12 cellular contexts compared by ENCODE assay signal in genomic region chr2:98461650-98462049, GRCh38. TPM values are rescaled to one million over a fixed set of nuclear protein-coding genes. Genes with fewer than 3 reads are reported as not detected.
DNase-seq lines count a peak whose midpoint lies in the region; ATAC-seq, FAIRE-seq and TF ChIP-seq lines count a peak whose summit lies in the region.
"Had no signal": no experiment of that assay in that cellular context is flagged by ENCODE, and none has a peak within 500 bp of the region (broad histone marks: within the 10 kb centered on the region; RNA-seq: fewer than 3 reads in every experiment).

No MANE protein-coding gene starts in this region.

- intact Hi-C loops in endothelial cell of umbilical vein (cut with micrococcal nuclease): no loop called here

- H3K27me3 ChIP-seq in SU-DHL-6 (ENCODE audit: low read length) (no peaks in the 10 kb centered on the region), endothelial cell of umbilical vein (ENCODE audit: control insufficient read depth in 2 of 2, insufficient read depth in 2 of 2, low read length in 2 of 2) (no peaks in the 10 kb centered on the region), osteoblast (ENCODE audit: insufficient read depth, low read length) (no peaks in the 10 kb centered on the region)
- H3K27me3 ChIP-seq: SJCRH30 had no signal

- H3K9me3 Mint-ChIP-seq in activated CD4-positive, alpha-beta T cell treated with anti-CD3 and anti-CD28 coated beads, Interleukin-2, amount 10 ng/mL, durations not matched to agents 7 days and 5 days: peaks cover under 1% of the 10 kb centered on the region
- H3K9me3 Mint-ChIP-seq in stimulated activated effector memory CD8-positive, alpha-beta T cell treated with anti-CD3 and anti-CD28 coated beads, Interleukin-12 subunit alpha, Interleukin-12 subunit beta, amount 100 ng/mL, for 72 hours: no peaks in the 10 kb centered on the region
- H3K9me3 Mint-ChIP-seq: nephron had no signal

- H3K27ac Mint-ChIP-seq in activated CD4-positive, alpha-beta T cell treated with anti-CD3 and anti-CD28 coated beads, Interleukin-2, amount 10 ng/mL, durations not matched to agents 7 days and 5 days: peak overlapping the region; percentile 93
- H3K27ac Mint-ChIP-seq in stimulated activated effector memory CD8-positive, alpha-beta T cell treated with anti-CD3 and anti-CD28 coated beads, Interleukin-12 subunit alpha, Interleukin-12 subunit beta, amount 100 ng/mL, for 72 hours: peak overlapping the region; percentile 86
- H3K27ac Mint-ChIP-seq: nephron had no signal

- H3K4me3 Mint-ChIP-seq in activated CD4-positive, alpha-beta T cell treated with anti-CD3 and anti-CD28 coated beads, Interleukin-2, amount 10 ng/mL, durations not matched to agents 7 days and 5 days: peak overlapping the region; percentile 51
- peak overlapping the region; percentile 63 for H3K4me3 Mint-ChIP-seq in stimulated activated effector memory CD8-positive, alpha-beta T cell treated with anti-CD3 and anti-CD28 coated beads, Interleukin-12 subunit alpha, Interleukin-12 subunit beta, amount 100 ng/mL, for 72 hours
- H3K4me3 Mint-ChIP-seq: nephron had no signal

- no peak for TF ChIP-seq POLR2A in endothelial cell of umbilical vein (IDR thresholded peaks at IDR 0.05; ENCODE audit: low read depth, low read length)

- peaks cover 58% of the 10 kb centered on the region for H3K36me3 Mint-ChIP-seq in activated CD4-positive, alpha-beta T cell treated with anti-CD3 and anti-CD28 coated beads, Interleukin-2, amount 10 ng/mL, durations not matched to agents 7 days and 5 days (ENCODE audit: low read depth)
- peaks cover 39% of the 10 kb centered on the region for H3K36me3 Mint-ChIP-seq in stimulated activated effector memory CD8-positive, alpha-beta T cell treated with anti-CD3 and anti-CD28 coated beads, Interleukin-12 subunit alpha, Interleukin-12 subunit beta, amount 100 ng/mL, for 72 hours

- no peak for ATAC-seq in stimulated activated effector memory CD8-positive, alpha-beta T cell treated with anti-CD3 and anti-CD28 coated beads, Interleukin-12 subunit alpha, Interleukin-12 subunit beta, amount 100 ng/mL, for 72 hours
- ATAC-seq in GM21423 (IDR thresholded peaks at IDR 0.05; ENCODE audit: unreplicated experiment): no peak

- FAIRE-seq in endothelial cell of umbilical vein (lab: Jason Lieb, UNC) (peak; percentile 18), GM19239 (lab: Jason Lieb, UNC) (no peak)
- FAIRE-seq: H54 had no signal

- CTCF ChIA-PET in activated CD4-positive, alpha-beta T cell treated with anti-CD3 and anti-CD28 coated beads, Interleukin-2, amount 10 ng/mL, durations not matched to agents 7 days and 5 days (lab: Charles Lee): interaction anchor here (2.1 to 7.1 kb wide), 3 partner anchors 9 to 16 kb away, joined by 15 to 60 read pairs (median 46); no protein-coding TSS in a partner anchor
- CTCF ChIA-PET in endothelial cell of umbilical vein (lab: Charles Lee): interaction anchor here (1.1 kb wide), 1 partner anchor 28 kb away, joined by 3 read pairs; no protein-coding TSS in a partner anchor

- H3K4me2 ChIP-seq in SU-DHL-6 (ENCODE audit: low read depth, low read length, poor library complexity, severe bottlenecking): no peak overlapping the region
- H3K4me2 ChIP-seq in endothelial cell of umbilical vein (ENCODE audit: insufficient read depth, low read length): no peak overlapping the region
- no peak overlapping the region for H3K4me2 ChIP-seq in osteoblast (ENCODE audit: insufficient read depth, low read length)

- H3K27ac ChIP-seq in SU-DHL-6 (ENCODE audit: low read depth, low read length): 0 out of 2 replicates have a peak overlapping the region, but pooled peaks have one; percentile 40
- no peak overlapping the region for H3K27ac ChIP-seq in endothelial cell of umbilical vein (ENCODE audit: insufficient read depth, low read depth, low read length)
- H3K27ac ChIP-seq in osteoblast (ENCODE audit: low read depth, low read length): no peak overlapping the region
- H3K27ac ChIP-seq: SJCRH30 had no signal

- H3K9me2 ChIP-seq in SU-DHL-6 (replicated peaks; ENCODE audit: insufficient read depth, low read length): no peaks in the 10 kb centered on the region

- 0 out of 2 replicates have a peak, but pooled peaks cover 8% of the 10 kb centered on the region for H3F3A ChIP-seq in SU-DHL-6 (ENCODE audit: insufficient read depth)

- no peaks in the 10 kb centered on the region for H3K9me1 ChIP-seq in endothelial cell of umbilical vein (replicated peaks; ENCODE audit: control insufficient read depth, extremely low read depth, insufficient read depth, low read length)

- H3K4me1 ChIP-seq in endothelial cell of umbilical vein (ENCODE audit: control insufficient read depth, extremely low read depth, insufficient read depth, low read length) (peaks cover 34% of the 10 kb centered on the region), osteoblast (ENCODE audit: insufficient read depth, low read length) (peaks cover 26% of the 10 kb centered on the region)

- DNase-seq in activated CD4-positive, alpha-beta T cell treated with anti-CD3 and anti-CD28 coated beads, Interleukin-2, amount 10 ng/mL, durations not matched to agents 7 days and 5 days: no peak
- no peak for DNase-seq in activated CD4-positive, alpha-beta T cell treated with anti-CD3 and anti-CD28 coated beads for 1 hour
- no peak for DNase-seq in endothelial cell of umbilical vein (ENCODE audit: low read depth, low spot score)
- no peak for DNase-seq in stimulated activated effector memory CD8-positive, alpha-beta T cell treated with anti-CD3 and anti-CD28 coated beads, Interleukin-12 subunit alpha, Interleukin-12 subunit beta, amount 100 ng/mL, for 72 hours (ENCODE audit: low spot score in 2 of 2)
- DNase-seq in GM19239 (ENCODE audit: insufficient read length, low spot score): no peak
- DNase-seq in osteoblast (ENCODE audit: insufficient read length, low spot score, missing footprints): no peak
- DNase-seq: NCI-H2227 treated with DMSO at 0.1 percent for 48 hours, SJCRH30 had no signal

- H3K9me3 ChIP-seq in SU-DHL-6 (ENCODE audit: insufficient read depth, low read length): no peaks in the 10 kb centered on the region
- no peaks in the 10 kb centered on the region for H3K9me3 ChIP-seq in endothelial cell of umbilical vein (replicated peaks; ENCODE audit: control insufficient read depth, insufficient read depth, low read length)
- H3K9me3 ChIP-seq in osteoblast (ENCODE audit: low read depth, low read length): no peaks in the 10 kb centered on the region
- H3K9me3 ChIP-seq: SJCRH30 had no signal

- H3K9ac ChIP-seq in SU-DHL-6 (ENCODE audit: low read length): no peak overlapping the region
- H3K9ac ChIP-seq in endothelial cell of umbilical vein (replicated peaks; ENCODE audit: extremely low read depth, insufficient read depth, low read length): no peak overlapping the region

- H3K4me3 ChIP-seq in SU-DHL-6 (ENCODE audit: insufficient read depth, low read length, poor library complexity, severe bottlenecking) (no peak overlapping the region), endothelial cell of umbilical vein (replicated peaks in 1 of 3; ENCODE audit: insufficient read depth in 1 of 3, low read depth in 1 of 3, low read length in 3 of 3) (no peak overlapping the region), osteoblast (ENCODE audit: insufficient read depth, low read length) (no peak overlapping the region)
- H3K4me3 ChIP-seq: SJCRH30 had no signal

- dilution Hi-C loops in endothelial cell of umbilical vein (cut with MboI; ENCODE audit: extremely low pct_ligation_motif_present, low sequenced_read_pairs): no loop called here

- no peak for TF ChIP-seq CTCF in SU-DHL-6 (IDR thresholded peaks at IDR 0.05; ENCODE audit: insufficient read depth, low read length, poor library complexity, severe bottlenecking)
- TF ChIP-seq CTCF in endothelial cell of umbilical vein (IDR thresholded peaks at IDR 0.05; ENCODE audit: extremely low read depth in 1 of 2, insufficient read depth in 1 of 2, low read depth in 1 of 2, low read length in 2 of 2): no peak
- no peak for TF ChIP-seq CTCF in osteoblast (IDR thresholded peaks at IDR 0.05; ENCODE audit: extremely low read depth, low read depth, low read length)

- H3K79me2 ChIP-seq in SU-DHL-6 (ENCODE audit: insufficient read depth, low read length) (no peaks in the 10 kb centered on the region), endothelial cell of umbilical vein (ENCODE audit: control insufficient read depth, insufficient read depth, low read length) (peaks cover 32% of the 10 kb centered on the region), osteoblast (ENCODE audit: insufficient read depth, low read length) (peaks cover 50% of the 10 kb centered on the region)

- no peak overlapping the region for H2AFZ ChIP-seq in SU-DHL-6 (ENCODE audit: low read depth, low read length, severe bottlenecking)
- H2AFZ ChIP-seq in endothelial cell of umbilical vein (ENCODE audit: low read depth, low read length): no peak overlapping the region
- no peak overlapping the region for H2AFZ ChIP-seq in osteoblast (ENCODE audit: low read length)

- H4K20me1 ChIP-seq in SU-DHL-6 (ENCODE audit: low read depth, low read length) (no peaks in the 10 kb centered on the region), endothelial cell of umbilical vein (replicated peaks; ENCODE audit: control insufficient read depth, extremely low read depth, insufficient read depth, low read length) (no peaks in the 10 kb centered on the region), osteoblast (ENCODE audit: insufficient read depth, low read length) (peaks cover 15% of the 10 kb centered on the region)

- POLR2A ChIA-PET in activated CD4-positive, alpha-beta T cell treated with anti-CD3 and anti-CD28 coated beads, Interleukin-2, amount 10 ng/mL, durations not matched to agents 7 days and 5 days (lab: Charles Lee): no interaction called here
- POLR2A ChIA-PET in endothelial cell of umbilical vein (lab: Charles Lee): no interaction called here

- H3K27me3 Mint-ChIP-seq in activated CD4-positive, alpha-beta T cell treated with anti-CD3 and anti-CD28 coated beads, Interleukin-2, amount 10 ng/mL, durations not matched to agents 7 days and 5 days: no peaks in the 10 kb centered on the region

- peaks cover 92% of the 10 kb centered on the region for H3K4me1 Mint-ChIP-seq in activated CD4-positive, alpha-beta T cell treated with anti-CD3 and anti-CD28 coated beads, Interleukin-2, amount 10 ng/mL, durations not matched to agents 7 days and 5 days
- peaks cover 92% of the 10 kb centered on the region for H3K4me1 Mint-ChIP-seq in stimulated activated effector memory CD8-positive, alpha-beta T cell treated with anti-CD3 and anti-CD28 coated beads, Interleukin-12 subunit alpha, Interleukin-12 subunit beta, amount 100 ng/mL, for 72 hours

- H3K36me3 ChIP-seq in SU-DHL-6 (ENCODE audit: low read length): no peaks in the 10 kb centered on the region
- H3K36me3 ChIP-seq in endothelial cell of umbilical vein (ENCODE audit: control insufficient read depth in 2 of 2, extremely low read depth in 1 of 2, insufficient read depth in 2 of 2, low read length in 2 of 2): no peaks in the 10 kb centered on the region
- no peaks in the 10 kb centered on the region for H3K36me3 ChIP-seq in osteoblast (ENCODE audit: insufficient read depth, low read length)
- H3K36me3 ChIP-seq: SJCRH30 had no signal

- no TSS peak for BruUV-seq in endothelial cell of umbilical vein (replicated peaks; lab: Mats Ljungman, UMichigan)

RNA-seq across cellular contexts. Expression of gene INPP4A, which starts 17.0 kb away (rescaled TPM):
- 100 to 1,000 TPM; 140 to 165 TPM for total RNA-seq in activated CD4-positive, alpha-beta T cell treated with anti-CD3 and anti-CD28 coated beads, Interleukin-2, amount 10 ng/mL, durations not matched to agents 7 days and 5 days
- total RNA-seq in endothelial cell of umbilical vein (25.7 and 28.8 TPM in 2 replicates), osteoblast (25.7 and 25.9 TPM in 2 replicates)
- 11.8 and 14.9 TPM in 2 replicates for polyA plus RNA-seq in endothelial cell of umbilical vein
- 14.0 and 14.6 TPM in 2 replicates for polyA plus RNA-seq in endothelial cell of umbilical vein (2011; cell fraction: cytosol; rRNA removed)
- polyA plus RNA-seq in endothelial cell of umbilical vein (2011; cell fraction: nucleus; rRNA removed): 50.6 and 51.0 TPM in 2 replicates
- polyA plus RNA-seq in endothelial cell of umbilical vein (2012): 16.6 and 18.4 TPM in 2 replicates
- polyA minus RNA-seq in endothelial cell of umbilical vein: 57.6 and 60.8 TPM in 2 replicates
- 21.2 TPM for polyA minus RNA-seq in endothelial cell of umbilical vein (2011; cell fraction: cytosol; rRNA and poly(A)+ RNA removed)
- polyA minus RNA-seq in endothelial cell of umbilical vein (2011; cell fraction: nucleus; rRNA and poly(A)+ RNA removed): 66.5 and 77.4 TPM in 2 replicates
